Comparison of ENCODE assay signal across 1 cellular context in the genomic region with DNA sequence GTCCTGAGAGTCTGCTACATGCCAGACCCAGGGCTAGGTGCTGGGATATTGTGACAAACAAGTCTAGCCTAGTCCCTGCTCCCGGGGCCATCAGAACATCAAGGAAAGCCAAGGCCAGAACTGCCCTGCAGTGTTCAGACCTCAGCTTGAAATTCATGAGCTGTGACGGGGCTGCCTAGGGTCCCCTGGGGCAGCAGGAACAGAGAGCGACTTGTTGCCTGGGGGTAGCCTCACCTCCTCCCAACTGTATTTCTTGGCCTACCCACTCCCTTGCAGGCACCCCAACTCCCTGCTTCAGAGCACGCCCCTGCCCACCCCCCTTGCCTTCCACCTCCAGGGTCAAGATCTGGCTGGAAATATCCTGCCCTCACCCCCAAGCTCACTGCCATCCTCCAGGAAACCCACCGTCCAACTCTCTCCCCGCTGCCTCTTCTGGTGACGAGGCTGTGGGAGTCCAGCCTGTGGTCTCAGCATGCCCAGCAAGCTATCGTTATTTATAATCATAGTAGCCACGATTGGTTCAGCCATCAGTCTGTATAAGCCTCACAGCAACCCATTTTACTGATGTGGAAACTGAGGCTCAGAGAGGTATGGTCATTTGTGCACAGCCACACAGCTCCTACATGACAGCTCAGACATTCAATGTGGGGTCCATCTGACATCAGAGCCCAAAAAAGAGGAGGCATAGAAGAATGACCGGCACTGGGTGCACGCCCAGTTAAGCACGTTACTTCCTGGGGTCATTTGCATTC.
TF ChIP-seq lines count a peak whose summit lies in the region.

No MANE protein-coding gene starts in this region.

TF ChIP-seq in IMR-90, 13 proteins besides CTCF, POLR2A, EP300 and RAD21:
- TF ChIP-seq CHD1 (IDR thresholded peaks at IDR 0.05; ENCODE audit: low read depth, low read length) (no peak), RFX5 (IDR thresholded peaks at IDR 0.05; ENCODE audit: low read depth, low read length) (no peak), FOS (IDR thresholded peaks at IDR 0.05; ENCODE audit: low read depth, low read length) (no peak), MAFK (IDR thresholded peaks at IDR 0.05; ENCODE audit: low read depth, low read length) (no peak), MXI1 (IDR thresholded peaks at IDR 0.05; ENCODE audit: borderline replicate concordance, low read depth, low read length) (no peak), NFE2L2 (IDR thresholded peaks at IDR 0.05; ENCODE audit: low read depth, low read length) (no peak), MAZ (IDR thresholded peaks at IDR 0.05; ENCODE audit: borderline replicate concordance, low read depth, low read length) (no peak), BHLHE40 (IDR thresholded peaks at IDR 0.05; ENCODE audit: low read depth, low read length) (no peak), CEBPB (IDR thresholded peaks at IDR 0.05; ENCODE audit: low read depth, low read length) (no peak), RCOR1 (IDR thresholded peaks at IDR 0.05; ENCODE audit: insufficient replicate concordance, low read length) (no peak), SMC3 (IDR thresholded peaks at IDR 0.05; ENCODE audit: low read depth, low read length) (no peak)
- TF ChIP-seq, protein P1, sequence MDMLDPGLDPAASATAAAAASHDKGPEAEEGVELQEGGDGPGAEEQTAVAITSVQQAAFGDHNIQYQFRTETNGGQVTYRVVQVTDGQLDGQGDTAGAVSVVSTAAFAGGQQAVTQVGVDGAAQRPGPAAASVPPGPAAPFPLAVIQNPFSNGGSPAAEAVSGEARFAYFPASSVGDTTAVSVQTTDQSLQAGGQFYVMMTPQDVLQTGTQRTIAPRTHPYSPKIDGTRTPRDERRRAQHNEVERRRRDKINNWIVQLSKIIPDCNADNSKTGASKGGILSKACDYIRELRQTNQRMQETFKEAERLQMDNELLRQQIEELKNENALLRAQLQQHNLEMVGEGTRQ (IDR thresholded peaks at IDR 0.05; ENCODE audit: low read depth, low read length), result no peak
- TF ChIP-seq, protein P2, sequence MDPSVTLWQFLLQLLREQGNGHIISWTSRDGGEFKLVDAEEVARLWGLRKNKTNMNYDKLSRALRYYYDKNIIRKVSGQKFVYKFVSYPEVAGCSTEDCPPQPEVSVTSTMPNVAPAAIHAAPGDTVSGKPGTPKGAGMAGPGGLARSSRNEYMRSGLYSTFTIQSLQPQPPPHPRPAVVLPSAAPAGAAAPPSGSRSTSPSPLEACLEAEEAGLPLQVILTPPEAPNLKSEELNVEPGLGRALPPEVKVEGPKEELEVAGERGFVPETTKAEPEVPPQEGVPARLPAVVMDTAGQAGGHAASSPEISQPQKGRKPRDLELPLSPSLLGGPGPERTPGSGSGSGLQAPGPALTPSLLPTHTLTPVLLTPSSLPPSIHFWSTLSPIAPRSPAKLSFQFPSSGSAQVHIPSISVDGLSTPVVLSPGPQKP (IDR thresholded peaks at IDR 0.05; ENCODE audit: borderline replicate concordance, low read depth, low read length), result no peak
TF ChIP-seq in IMR-90: peak in this region for 0.
